ENCODE assay signal across 28 cellular contexts in genomic region chr22:25896592-25896991, GRCh38.
"Had no signal": no experiment of that assay in that cellular context is flagged by ENCODE, and none has a peak within 500 bp of the region (broad histone marks: within the 10 kb centered on the region; RNA-seq: fewer than 3 reads in every experiment).

No MANE protein-coding gene starts in this region.

- H3K9me3 ChIP-seq: suprapubic skin, testis, thoracic aorta, thyroid gland, tibial artery, transverse colon, upper lobe of left lung, upper lobe of right lung, uterus, vagina had no signal

- H3K4me1 Mint-ChIP-seq: stimulated activated effector memory CD8-positive, alpha-beta T cell treated with anti-CD3 and anti-CD28 coated beads, Interleukin-12 subunit alpha, Interleukin-12 subunit beta, amount 100 ng/mL, for 72 hours; stimulated activated memory B cell treated with anti-CD40 and anti-IgM and Interleukin-4, amounts not matched to agents 10 μg/mL and 1 μg/mL and 100 μg/mL, for 72 hours; stimulated activated naive B cell treated with anti-CD40 and anti-IgM and Interleukin-4, amounts not matched to agents 10 μg/mL and 1 μg/mL and 100 μg/mL, for 72 hours; stimulated activated naive CD8-positive, alpha-beta T cell treated with anti-CD3 and anti-CD28 coated beads, Interleukin-15, amount 100 ng/mL, for 72 hours had no signal

- H3K9me3 Mint-ChIP-seq: stimulated activated effector memory CD8-positive, alpha-beta T cell treated with anti-CD3 and anti-CD28 coated beads, Interleukin-12 subunit alpha, Interleukin-12 subunit beta, amount 100 ng/mL, for 72 hours; stimulated activated memory B cell treated with anti-CD40 and anti-IgM and Interleukin-4, amounts not matched to agents 10 μg/mL and 1 μg/mL and 100 μg/mL, for 72 hours; stimulated activated naive B cell treated with anti-CD40 and anti-IgM and Interleukin-4, amounts not matched to agents 10 μg/mL and 1 μg/mL and 100 μg/mL, for 72 hours; stimulated activated naive CD8-positive, alpha-beta T cell treated with anti-CD3 and anti-CD28 coated beads, Interleukin-15, amount 100 ng/mL, for 72 hours; stimulated activated naive CD8-positive, alpha-beta T cell treated with anti-CD3 and anti-CD28 coated beads, Interleukin-15, Interleukin-2, amounts not matched to agents 100 ng/mL and 50 ng/mL, for 24 hours; type B pancreatic cell had no signal

- H3K4me3 ChIP-seq: stomach, suprapubic skin, testis, thoracic aorta, thyroid gland, tibial artery, tibial nerve, transverse colon, upper lobe of left lung, upper lobe of right lung, uterus, vagina had no signal

- DNase-seq: stimulated activated CD4-positive, alpha-beta T cell treated with anti-CD3 and anti-CD28 coated beads, Interleukin-2, amount 100 ng/mL, for 48 hours; stimulated activated CD4-positive, alpha-beta T cell treated with anti-CD3 and anti-CD28 coated beads, Interleukin-4, amount 100 ng/mL, for 1 hour; stimulated activated CD4-positive, alpha-beta T cell treated with anti-CD3 and anti-CD28 coated beads, Interleukin-4, amount 100 ng/mL, for 24 hours; stimulated activated CD4-positive, alpha-beta T cell treated with anti-CD3 and anti-CD28 coated beads, Interleukin-4, amount 100 ng/mL, for 4 hours; stimulated activated CD8-positive, alpha-beta memory T cell treated with anti-CD3 and anti-CD28 coated beads, Interleukin-4, amount 100 ng/mL, for 48 hours; stimulated activated naive B cell treated with anti-CD40 and anti-IgM and Interleukin-4, amounts not matched to agents 10 μg/mL and 1 μg/mL and 100 μg/mL, for 72 hours; stimulated activated naive CD4-positive, alpha-beta T cell; stimulated activated naive CD4-positive, alpha-beta T cell treated with Interleukin-2 at 50 U/mL for 16 hours; stimulated activated naive CD8-positive, alpha-beta T cell treated with anti-CD3 and anti-CD28 coated beads, Interleukin-15, amount 100 ng/mL, for 72 hours; stimulated activated naive CD8-positive, alpha-beta T cell treated with anti-CD3 and anti-CD28 coated beads, Interleukin-15, Interleukin-2, amounts not matched to agents 100 U/mL and 50 U/mL, for 24 hours; stomach; substantia nigra; testis; thyroid gland; tibial artery; transverse colon; trophoblast cell; upper lobe of left lung; upper lobe of right lung; uterus had no signal

- ATAC-seq: stimulated activated effector memory CD8-positive, alpha-beta T cell treated with anti-CD3 and anti-CD28 coated beads, Interleukin-12 subunit alpha, Interleukin-12 subunit beta, amount 100 ng/mL, for 72 hours; stimulated activated memory B cell treated with anti-CD40 and anti-IgM and Interleukin-4, amounts not matched to agents 10 μg/mL and 1 μg/mL and 100 μg/mL, for 72 hours; stimulated activated naive B cell treated with anti-CD40 and anti-IgM and Interleukin-4, amounts not matched to agents 10 μg/mL and 1 μg/mL and 100 μg/mL, for 72 hours; stimulated activated naive CD8-positive, alpha-beta T cell treated with anti-CD3 and anti-CD28 coated beads, Interleukin-15, amount 100 ng/mL, for 72 hours; stimulated activated naive CD8-positive, alpha-beta T cell treated with anti-CD3 and anti-CD28 coated beads, Interleukin-15, Interleukin-2, amounts not matched to agents 100 U/mL and 50 U/mL, for 24 hours; upper lobe of right lung had no signal

- H3K4me1 ChIP-seq: stomach, suprapubic skin, testis, thyroid gland, tibial artery, tibial nerve, transverse colon, upper lobe of left lung, upper lobe of right lung, uterus, vagina had no signal

- H3K27ac ChIP-seq: stomach, suprapubic skin, testis, thoracic aorta, thyroid gland, tibial artery, tibial nerve, transverse colon, upper lobe of left lung, upper lobe of right lung, uterus, vagina had no signal

- H3K36me3 Mint-ChIP-seq: stimulated activated effector memory CD8-positive, alpha-beta T cell treated with anti-CD3 and anti-CD28 coated beads, Interleukin-12 subunit alpha, Interleukin-12 subunit beta, amount 100 ng/mL, for 72 hours; stimulated activated memory B cell treated with anti-CD40 and anti-IgM and Interleukin-4, amounts not matched to agents 10 μg/mL and 1 μg/mL and 100 μg/mL, for 72 hours; stimulated activated naive B cell treated with anti-CD40 and anti-IgM and Interleukin-4, amounts not matched to agents 10 μg/mL and 1 μg/mL and 100 μg/mL, for 72 hours; type B pancreatic cell had no signal

- H3K27me3 ChIP-seq: testis, thyroid gland, tibial artery, tibial nerve, upper lobe of left lung, upper lobe of right lung, uterus, vagina had no signal

- H3K36me3 ChIP-seq: stomach, suprapubic skin, thyroid gland, tibial artery, tibial nerve, transverse colon, upper lobe of left lung, upper lobe of right lung, uterus, vagina had no signal

- H3K27ac Mint-ChIP-seq: stimulated activated effector memory CD8-positive, alpha-beta T cell treated with anti-CD3 and anti-CD28 coated beads, Interleukin-12 subunit alpha, Interleukin-12 subunit beta, amount 100 ng/mL, for 72 hours; stimulated activated memory B cell treated with anti-CD40 and anti-IgM and Interleukin-4, amounts not matched to agents 10 μg/mL and 1 μg/mL and 100 μg/mL, for 72 hours; stimulated activated naive B cell treated with anti-CD40 and anti-IgM and Interleukin-4, amounts not matched to agents 10 μg/mL and 1 μg/mL and 100 μg/mL, for 72 hours; stimulated activated naive CD8-positive, alpha-beta T cell treated with anti-CD3 and anti-CD28 coated beads, Interleukin-15, amount 100 ng/mL, for 72 hours; stimulated activated naive CD8-positive, alpha-beta T cell treated with anti-CD3 and anti-CD28 coated beads, Interleukin-15, Interleukin-2, amounts not matched to agents 100 ng/mL and 50 ng/mL, for 24 hours; type B pancreatic cell had no signal

- H3K4me3 Mint-ChIP-seq: stimulated activated effector memory CD8-positive, alpha-beta T cell treated with anti-CD3 and anti-CD28 coated beads, Interleukin-12 subunit alpha, Interleukin-12 subunit beta, amount 100 ng/mL, for 72 hours; stimulated activated memory B cell treated with anti-CD40 and anti-IgM and Interleukin-4, amounts not matched to agents 10 μg/mL and 1 μg/mL and 100 μg/mL, for 72 hours; stimulated activated naive B cell treated with anti-CD40 and anti-IgM and Interleukin-4, amounts not matched to agents 10 μg/mL and 1 μg/mL and 100 μg/mL, for 72 hours; stimulated activated naive CD8-positive, alpha-beta T cell treated with anti-CD3 and anti-CD28 coated beads, Interleukin-15, amount 100 ng/mL, for 72 hours; stimulated activated naive CD8-positive, alpha-beta T cell treated with anti-CD3 and anti-CD28 coated beads, Interleukin-15, Interleukin-2, amounts not matched to agents 100 ng/mL and 50 ng/mL, for 24 hours; type B pancreatic cell had no signal
